ENCODE assay signal across 17 cellular contexts in genomic region chr12:54273981-54274380, GRCh38. TPM values are rescaled to one million over a fixed set of nuclear protein-coding genes. Genes with fewer than 3 reads are reported as not detected.
DNase-seq lines count a peak whose midpoint lies in the region; ATAC-seq and TF ChIP-seq lines count a peak whose summit lies in the region.
"Had no signal": no experiment of that assay in that cellular context is flagged by ENCODE, and none has a peak within 500 bp of the region (broad histone marks: within the 10 kb centered on the region; RNA-seq: fewer than 3 reads in every experiment).

No MANE protein-coding gene starts in this region.

- no peaks in the 10 kb centered on the region for H3K27me3 Mint-ChIP-seq in osteocyte (ENCODE audit: unreplicated experiment)
- H3K27me3 Mint-ChIP-seq: activated CD4-positive, alpha-beta T cell treated with anti-CD3 and anti-CD28 coated beads for 36 hours; stimulated activated naive B cell treated with anti-CD40 and anti-IgM and Interleukin-4, amounts not matched to agents 10 μg/mL and 1 μg/mL and 100 μg/mL, for 72 hours had no signal

- H3K36me3 Mint-ChIP-seq in osteocyte (ENCODE audit: unreplicated experiment) = peaks cover 4% of the 10 kb centered on the region

- TF ChIP-seq CTCF in VCaP (conservative IDR thresholded peaks at IDR 0.05) (no peak), osteocyte (IDR thresholded peaks at IDR 0.05) (no peak)

- H3K4me1 Mint-ChIP-seq in osteocyte (ENCODE audit: unreplicated experiment) = peaks cover 30% of the 10 kb centered on the region

- peak overlapping the region; percentile 61 for H3K27ac Mint-ChIP-seq in osteocyte (ENCODE audit: unreplicated experiment)
- H3K27ac Mint-ChIP-seq: stimulated activated naive B cell treated with anti-CD40 and anti-IgM and Interleukin-4, amounts not matched to agents 10 μg/mL and 1 μg/mL and 100 μg/mL, for 72 hours had no signal

- no peaks in the 10 kb centered on the region for H3K9me3 Mint-ChIP-seq in osteocyte (ENCODE audit: unreplicated experiment)
- H3K9me3 Mint-ChIP-seq: stimulated activated naive B cell treated with anti-CD40 and anti-IgM and Interleukin-4, amounts not matched to agents 10 μg/mL and 1 μg/mL and 100 μg/mL, for 72 hours had no signal

- no peak for ATAC-seq in GM19467 (IDR thresholded peaks at IDR 0.05; ENCODE audit: unreplicated experiment)
- ATAC-seq: activated CD4-positive, alpha-beta T cell treated with anti-CD3 and anti-CD28 coated beads for 36 hours; stimulated activated naive B cell treated with anti-CD40 and anti-IgM and Interleukin-4, amounts not matched to agents 10 μg/mL and 1 μg/mL and 100 μg/mL, for 72 hours had no signal

- H3K4me3 Mint-ChIP-seq in osteocyte (ENCODE audit: unreplicated experiment) = no peak overlapping the region
- H3K4me3 Mint-ChIP-seq: activated CD4-positive, alpha-beta T cell treated with anti-CD3 and anti-CD28 coated beads for 36 hours; stimulated activated naive B cell treated with anti-CD40 and anti-IgM and Interleukin-4, amounts not matched to agents 10 μg/mL and 1 μg/mL and 100 μg/mL, for 72 hours had no signal

- DNase-seq in NCI-H2171 treated with DMSO at 0.1 percent for 48 hours (lab: John Stamatoyannopoulos, UW) (peak; percentile 18), NCI-H2171 (lab: John Stamatoyannopoulos, UW) (no peak), NCI-H146 (lab: John Stamatoyannopoulos, UW) (peak; percentile 92), osteocyte (ENCODE audit: extremely low spot score, unreplicated experiment) (no peak), cortex of kidney (lab: John Stamatoyannopoulos, UW) (no peak)
- DNase-seq in stimulated activated CD4-positive, alpha-beta T cell treated with anti-CD3 and anti-CD28 coated beads, Interleukin-15, amount 100 ng/mL, for 24 hours = no peak
- DNase-seq: 8988T; activated CD4-positive, alpha-beta T cell treated with anti-CD3 and anti-CD28 coated beads for 36 hours; activated naive CD4-positive, alpha-beta T cell; stimulated activated CD4-positive, alpha-beta T cell treated with anti-CD3 and anti-CD28 coated beads, Interleukin-12 subunit alpha, Interleukin-12 subunit beta, amount 100 ng/mL, for 4 hours; stimulated activated naive B cell treated with anti-CD40 and anti-IgM and Interleukin-4, amounts not matched to agents 10 μg/mL and 1 μg/mL and 100 μg/mL, for 72 hours had no signal

- H3K27ac ChIP-seq in VCaP = peak overlapping the region; percentile 98
- H3K27ac ChIP-seq: HL-60, SJSA1, tibial nerve had no signal

RNA-seq across cellular contexts. Expression of gene CBX5, which starts 5.9 kb away (rescaled TPM):
- total RNA-seq in osteocyte = 98.1 and 104 TPM in 2 replicates

RNA-seq across cellular contexts. Expression of gene HNRNPA1, which starts 6.5 kb away (rescaled TPM):
- 792 and 819 TPM in 2 replicates for total RNA-seq in osteocyte

RNA-seq across cellular contexts. Expression of gene NFE2, which starts 26.8 kb away (rescaled TPM):
- 0.30 TPM in 1 of 2 replicates, not detected in the other for total RNA-seq in osteocyte
- total RNA-seq: activated CD4-positive, alpha-beta T cell treated with anti-CD3 and anti-CD28 coated beads for 36 hours; OCI-LY7; SJSA1; tibial nerve had no signal

RNA-seq across cellular contexts. Expression of gene COPZ1, which starts 51.0 kb away (rescaled TPM):
- total RNA-seq in osteocyte = 126 and 136 TPM in 2 replicates

Comparison
In these comparisons a context has a peak if more than half of its experiments do, and no peak if none do; other contexts are left out.
1. DNase-seq: peak in NCI-H2171 treated with DMSO at 0.1 percent for 48 hours (single experiment) and NCI-H146 (single experiment); none in NCI-H2171 (single experiment), osteocyte (single experiment), cortex of kidney (single experiment) and stimulated activated CD4-positive, alpha-beta T cell treated with anti-CD3 and anti-CD28 coated beads, Interleukin-15, amount 100 ng/mL, for 24 hours (single experiment).